Comparison of ENCODE assay signal across 10 cellular contexts in the genomic region with DNA sequence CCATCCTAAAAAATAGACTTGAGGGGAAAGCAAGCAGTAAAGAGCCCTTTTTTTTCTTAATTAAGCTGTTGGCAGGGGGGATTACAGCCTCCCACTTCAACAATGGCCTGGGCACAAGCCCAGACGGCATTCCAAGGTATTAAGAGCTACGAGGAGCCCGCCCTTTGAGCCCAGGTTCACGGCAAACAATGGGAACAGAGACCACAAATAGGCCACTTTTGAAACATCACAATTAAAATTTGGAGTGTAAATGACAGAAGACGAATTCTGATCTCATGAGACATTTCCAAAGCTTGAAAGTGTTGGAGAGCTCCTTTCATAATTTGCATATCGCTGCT. TPM values are rescaled to one million over a fixed set of nuclear protein-coding genes. Genes with fewer than 3 reads are reported as not detected.
A peak's percentile ranks its signal among the peaks of the same experiment; 100 is the strongest.
DNase-seq lines count a peak whose midpoint lies in the region; ATAC-seq, FAIRE-seq and TF ChIP-seq lines count a peak whose summit lies in the region.
"Had no signal": no experiment of that assay in that cellular context is flagged by ENCODE, and none has a peak within 500 bp of the region (broad histone marks: within the 10 kb centered on the region; RNA-seq: fewer than 3 reads in every experiment).

No MANE protein-coding gene starts in this region.

- no peak overlapping the region for H2BK5ac ChIP-seq in mesenchymal stem cell (ENCODE audit: low read depth, low read length, poor library complexity, severe bottlenecking)

- peaks cover 86% of the 10 kb centered on the region for H3K4me1 Mint-ChIP-seq in activated B cell treated with CpG ODN at 0.5 μM for 24 hours

- no peak overlapping the region for H4K91ac ChIP-seq in mesenchymal stem cell (ENCODE audit: low read length)

- peaks cover 8% of the 10 kb centered on the region for H3K9me1 ChIP-seq in keratinocyte (ENCODE audit: control insufficient read depth, extremely low read depth, insufficient read depth, low read length)

- POLR2A ChIA-PET in activated B cell treated with CpG ODN at 0.5 μM for 24 hours (lab: Charles Lee): interaction anchor here (0.6 to 2.3 kb wide), 6 partner anchors 8 to 152 kb away, joined by 3 to 10 read pairs (median 4); partner anchors contain the start of gene CHSY1

- H4K20me1 ChIP-seq in keratinocyte (ENCODE audit: control insufficient read depth, extremely low read depth, insufficient read depth, low read length): peaks cover 29% of the 10 kb centered on the region

- H3K79me2 ChIP-seq in keratinocyte (ENCODE audit: control insufficient read depth, insufficient read depth, low read length): peaks cover 100% of the 10 kb centered on the region

- no peak overlapping the region for H2BK120ac ChIP-seq in mesenchymal stem cell (ENCODE audit: low read depth, low read length)

- H3K4me1 ChIP-seq in keratinocyte (ENCODE audit: control insufficient read depth, extremely low read depth, insufficient read depth, low read length) (peaks cover 37% of the 10 kb centered on the region), mesenchymal stem cell (ENCODE audit: control insufficient read depth, insufficient read depth, low read depth, low read length) (peaks cover 19% of the 10 kb centered on the region)

- no peak overlapping the region for H3K9ac ChIP-seq in keratinocyte (ENCODE audit: control insufficient read depth, extremely low read depth, insufficient read depth, low read length)
- H3K9ac ChIP-seq in mesenchymal stem cell (ENCODE audit: low read length): no peak overlapping the region

- intact Hi-C loops in activated B cell treated with CpG ODN at 0.5 μM for 24 hours (cut with micrococcal nuclease): no loop called here

- WGBS in mesenchymal stem cell: 91% methylated on average over 6 of the region's 6 CpGs

- H3K27ac ChIP-seq in keratinocyte (ENCODE audit: control insufficient read depth, insufficient read depth, low read length) (no peak overlapping the region), mesenchymal stem cell (ENCODE audit: low read length, poor library complexity, severe bottlenecking) (no peak overlapping the region)

- H3K27ac Mint-ChIP-seq in activated B cell treated with CpG ODN at 0.5 μM for 24 hours: peak overlapping the region; percentile 65

- no peaks in the 10 kb centered on the region for H3K36me3 Mint-ChIP-seq in activated B cell treated with CpG ODN at 0.5 μM for 24 hours (ENCODE audit: low read depth)

- H3K4ac ChIP-seq in mesenchymal stem cell (ENCODE audit: low read depth in 1 of 2, low read length in 2 of 2): no peak overlapping the region

- H2AK5ac ChIP-seq in mesenchymal stem cell (ENCODE audit: low read length, severe bottlenecking): no peak overlapping the region

- H3K4me2 ChIP-seq in keratinocyte (ENCODE audit: control insufficient read depth, extremely low read depth, insufficient read depth, low read depth, low read length) (peak overlapping the region; percentile 17), mesenchymal stem cell (ENCODE audit: low read length, poor library complexity, severe bottlenecking) (no peak overlapping the region)

- peak overlapping the region; percentile 46 for H3K4me3 Mint-ChIP-seq in activated B cell treated with CpG ODN at 0.5 μM for 24 hours

- no peaks in the 10 kb centered on the region for H3K79me1 ChIP-seq in mesenchymal stem cell (replicated peaks; ENCODE audit: low read length, poor library complexity, severe bottlenecking)

- CTCF ChIA-PET in activated B cell treated with CpG ODN at 0.5 μM for 24 hours (lab: Charles Lee): interaction anchor here (1.2 to 3.9 kb wide), 2 partner anchors 15 to 155 kb away, joined by 4 to 18 read pairs; no protein-coding TSS in a partner anchor

- no peak overlapping the region for H4K8ac ChIP-seq in mesenchymal stem cell (ENCODE audit: low read length)

- DNase-seq in A172 (ENCODE audit: low spot score) (peak; percentile 37), EH (ENCODE audit: low read depth) (peak; percentile 45), activated B cell treated with CpG ODN at 0.5 μM for 24 hours (no peak), keratinocyte (ENCODE audit: low read depth, low spot score) (no peak), mesenchymal stem cell (no peak), activated gamma-delta T cell (lab: John Stamatoyannopoulos, UW) (no peak), NCI-H69 (lab: John Stamatoyannopoulos, UW) (no peak)
- DNase-seq: Calu3, cerebellar nuclear complex had no signal

- dilution Hi-C loops in keratinocyte (cut with MboI; ENCODE audit: extremely low pct_ligation_motif_present, low sequenced_read_pairs): no loop called here

- H2AFZ ChIP-seq in keratinocyte (ENCODE audit: control insufficient read depth, low read length): no peak overlapping the region
- no peak overlapping the region for H2AFZ ChIP-seq in mesenchymal stem cell (ENCODE audit: low read depth, low read length)

- no peak for TF ChIP-seq CTCF in activated B cell treated with CpG ODN at 0.5 μM for 24 hours (IDR thresholded peaks at IDR 0.05)
- no peak for TF ChIP-seq CTCF in keratinocyte (optimal IDR thresholded peaks at IDR 0.05 in 1 of 3, IDR thresholded peaks at IDR 0.05 in 1 of 3, conservative IDR thresholded peaks at IDR 0.05 in 1 of 3; ENCODE audit: extremely low read depth in 1 of 3, insufficient read depth in 2 of 3, low read length in 3 of 3)

- H3K36me3 ChIP-seq in keratinocyte (ENCODE audit: control insufficient read depth in 2 of 2, extremely low read depth in 1 of 2, insufficient read depth in 2 of 2, low read length in 2 of 2) (peaks cover 4 to 11% of the 10 kb centered on the region in 2 experiments), mesenchymal stem cell (ENCODE audit: control insufficient read depth in 1 of 2, insufficient read depth in 2 of 2, low read depth in 1 of 2, low read length in 2 of 2) (peaks cover 25 to 28% of the 10 kb centered on the region in 2 experiments)

- H2BK12ac ChIP-seq in mesenchymal stem cell (ENCODE audit: low read length in 2 of 2): no peak overlapping the region

- H3K27me3 Mint-ChIP-seq in activated B cell treated with CpG ODN at 0.5 μM for 24 hours: no peaks in the 10 kb centered on the region

- H3K4me3 ChIP-seq in keratinocyte (ENCODE audit: control insufficient read depth in 2 of 3, extremely low read depth in 1 of 3, insufficient read depth in 2 of 3, low read depth in 1 of 3, low read length in 3 of 3) (no peak overlapping the region), mesenchymal stem cell (ENCODE audit: insufficient read depth in 1 of 2, low read depth in 1 of 2, low read length in 2 of 2) (no peak overlapping the region)

- H3K9me3 ChIP-seq in keratinocyte (ENCODE audit: control insufficient read depth, low read depth, low read length) (no peaks in the 10 kb centered on the region), mesenchymal stem cell (ENCODE audit: control insufficient read depth, low read length) (no peaks in the 10 kb centered on the region)

- no peaks in the 10 kb centered on the region for H3K9me3 Mint-ChIP-seq in activated B cell treated with CpG ODN at 0.5 μM for 24 hours

- no peak for FAIRE-seq in keratinocyte (lab: Jason Lieb, UNC)

- H2BK15ac ChIP-seq in mesenchymal stem cell (ENCODE audit: low read depth, poor library complexity, severe bottlenecking): no peak overlapping the region

- no peak overlapping the region for H3K23ac ChIP-seq in mesenchymal stem cell (ENCODE audit: low read length in 2 of 2)

- no peaks in the 10 kb centered on the region for H3K27me3 ChIP-seq in keratinocyte (ENCODE audit: control insufficient read depth, extremely low read depth, insufficient read depth, low read length)
- H3K27me3 ChIP-seq in mesenchymal stem cell (ENCODE audit: control insufficient read depth in 1 of 2, insufficient read depth in 1 of 2, low read length in 2 of 2): no peaks in the 10 kb centered on the region

- ATAC-seq in activated B cell treated with CpG ODN at 0.5 μM for 24 hours (ENCODE audit: low read depth) (no peak), GM19324 (IDR thresholded peaks at IDR 0.05; ENCODE audit: low FRiP score, unreplicated experiment) (no peak)

- no peak overlapping the region for H3K14ac ChIP-seq in mesenchymal stem cell (ENCODE audit: low read length in 2 of 2)

- H3K18ac ChIP-seq in mesenchymal stem cell (ENCODE audit: low read depth in 1 of 2, low read length in 2 of 2): no peak overlapping the region

RNA-seq across cellular contexts. Expression of gene CHSY1, which starts 8.9 kb away (rescaled TPM):
- total RNA-seq in A172 (2014; rRNA removed; shearing (Covaris generic)): 21.9 and 22.4 TPM in 2 replicates
- 16.5 and 20.4 TPM in 2 replicates for total RNA-seq in activated B cell treated with CpG ODN at 0.5 μM for 24 hours
- 18.1 to 28.3 TPM (median 27.0 TPM) in 3 replicates for polyA plus RNA-seq in keratinocyte
- polyA plus RNA-seq in keratinocyte (2011; ENCODE audit: low read depth): 5.1 TPM
- polyA plus RNA-seq in keratinocyte (2011; cell fraction: cytosol; rRNA removed): 15.2 and 20.9 TPM in 2 replicates
- polyA plus RNA-seq in keratinocyte (2011; cell fraction: nucleus; rRNA removed): 33.3 and 36.1 TPM in 2 replicates
- 7.2 and 21.3 TPM in 2 replicates for polyA plus RNA-seq in keratinocyte (2012; ENCODE audit: low replicate concordance)
- polyA minus RNA-seq in keratinocyte: 19.8 to 29.4 TPM (median 20.2 TPM) in 3 replicates
- polyA minus RNA-seq in keratinocyte (2011; cell fraction: cytosol; rRNA and poly(A)+ RNA removed): 16.7 TPM
- polyA minus RNA-seq in keratinocyte (2011; cell fraction: nucleus; rRNA and poly(A)+ RNA removed): 24.5 and 51.2 TPM in 2 replicates
- polyA plus RNA-seq in mesenchymal stem cell (2013, experiment 1 of 2): 30.7 TPM
- 32.2 TPM for polyA plus RNA-seq in mesenchymal stem cell (2013, experiment 2 of 2)

RNA-seq across cellular contexts. Expression of gene SELENOS, which starts 34.3 kb away (rescaled TPM):
- 61.8 and 83.1 TPM in 2 replicates for total RNA-seq in A172 (2014; rRNA removed; shearing (Covaris generic))
- total RNA-seq in activated B cell treated with CpG ODN at 0.5 μM for 24 hours: 23.7 and 24.5 TPM in 2 replicates
- polyA plus RNA-seq in keratinocyte: 56.3 to 82.2 TPM (median 76.8 TPM) in 3 replicates
- polyA plus RNA-seq in keratinocyte (2011; ENCODE audit: low read depth): 175 TPM
- polyA plus RNA-seq in keratinocyte (2011; cell fraction: cytosol; rRNA removed): 54.9 and 69.2 TPM in 2 replicates
- polyA plus RNA-seq in keratinocyte (2011; cell fraction: nucleus; rRNA removed): 65.6 and 96.4 TPM in 2 replicates
- polyA plus RNA-seq in keratinocyte (2012; ENCODE audit: low replicate concordance): 55.9 and 57.6 TPM in 2 replicates
- polyA minus RNA-seq in keratinocyte: 11.6 to 29.9 TPM (median 25.8 TPM) in 3 replicates
- polyA minus RNA-seq in keratinocyte (2011; cell fraction: cytosol; rRNA and poly(A)+ RNA removed): 39.3 TPM
- polyA minus RNA-seq in keratinocyte (2011; cell fraction: nucleus; rRNA and poly(A)+ RNA removed): 17.4 and 19.2 TPM in 2 replicates
- 89.5 TPM for polyA plus RNA-seq in mesenchymal stem cell (2013, experiment 1 of 2)
- 95.2 TPM for polyA plus RNA-seq in mesenchymal stem cell (2013, experiment 2 of 2)

RNA-seq across cellular contexts. Expression of gene SNRPA1, which starts 52.1 kb away (rescaled TPM):
- 51.2 and 62.6 TPM in 2 replicates for total RNA-seq in A172 (2014; rRNA removed; shearing (Covaris generic))
- total RNA-seq in activated B cell treated with CpG ODN at 0.5 μM for 24 hours: 119 and 122 TPM in 2 replicates
- 44.3 to 106 TPM (median 82.6 TPM) in 3 replicates for polyA plus RNA-seq in keratinocyte
- 82.8 TPM for polyA plus RNA-seq in keratinocyte (2011; ENCODE audit: low read depth)
- 50.8 and 74.7 TPM in 2 replicates for polyA plus RNA-seq in keratinocyte (2011; cell fraction: cytosol; rRNA removed)
- 63.5 and 120 TPM in 2 replicates for polyA plus RNA-seq in keratinocyte (2011; cell fraction: nucleus; rRNA removed)
- 59.6 and 90.9 TPM in 2 replicates for polyA plus RNA-seq in keratinocyte (2012; ENCODE audit: low replicate concordance)
- polyA minus RNA-seq in keratinocyte: 10.4 to 33.9 TPM (median 19.7 TPM) in 3 replicates
- polyA minus RNA-seq in keratinocyte (2011; cell fraction: cytosol; rRNA and poly(A)+ RNA removed): 19.0 TPM
- polyA minus RNA-seq in keratinocyte (2011; cell fraction: nucleus; rRNA and poly(A)+ RNA removed): 13.9 and 21.9 TPM in 2 replicates
- polyA plus RNA-seq in mesenchymal stem cell (2013, experiment 1 of 2): 40.4 TPM
- polyA plus RNA-seq in mesenchymal stem cell (2013, experiment 2 of 2): 42.2 TPM

Comparison
In these comparisons a context has a peak if more than half of its experiments do, and no peak if none do; other contexts are left out.
1. DNase-seq: peak in A172 (single experiment) and EH (single experiment); none in activated B cell treated with CpG ODN at 0.5 μM for 24 hours (single experiment), keratinocyte (single experiment), mesenchymal stem cell (single experiment), activated gamma-delta T cell (single experiment) and NCI-H69 (single experiment).